ENCODE assay signal across 1 cellular context in the genomic region with DNA sequence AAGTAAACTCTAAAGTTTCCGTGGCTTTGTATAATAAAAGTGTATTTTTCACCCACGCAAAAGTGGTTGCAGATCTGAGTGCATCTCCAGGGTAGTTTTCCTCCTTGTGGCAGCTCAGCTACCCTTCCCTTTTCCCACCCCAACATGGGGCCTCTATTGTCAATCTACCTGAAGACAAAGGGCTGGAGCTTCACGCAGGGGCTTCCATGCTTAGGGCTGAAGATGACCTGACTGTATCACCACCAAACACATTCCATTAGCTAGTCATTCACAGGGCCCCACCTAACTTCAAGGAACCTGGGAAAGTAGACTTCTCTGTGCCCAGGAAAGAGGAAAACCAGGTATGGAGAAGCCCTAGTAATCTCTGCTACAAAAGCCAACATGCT.
TF ChIP-seq lines count a peak whose summit lies in the region.

No MANE protein-coding gene starts in this region.

TF ChIP-seq in GM12878, 131 proteins besides CTCF, POLR2A, EP300 and RAD21:
- TF ChIP-seq ZNF592 (IDR thresholded peaks at IDR 0.05) (peak; percentile 79; the same call in 1 of the 2 replicates), SIX5 (IDR thresholded peaks at IDR 0.05; ENCODE audit: low read depth, low read length, severe bottlenecking) (no peak)
